Comparison of ENCODE assay signal across 1 cellular context in genomic region chr16:89097528-89097846, GRCh38.
TF ChIP-seq lines count a peak whose summit lies in the region.

No MANE protein-coding gene starts in this region.

TF ChIP-seq in GM23338, 12 proteins besides CTCF, POLR2A, EP300 and RAD21 (continued from another document):
- no peak for TF ChIP-seq ETS1 (IDR thresholded peaks at IDR 0.05)
- TF ChIP-seq ZNF114 (CRISPR knock-in tag; IDR thresholded peaks at IDR 0.05): no peak
- TF ChIP-seq ZNF462 (CRISPR knock-in tag; IDR thresholded peaks at IDR 0.05): no peak
- no peak for TF ChIP-seq STAT1 (IDR thresholded peaks at IDR 0.05; ENCODE audit: unreplicated experiment)
- TF ChIP-seq JUNB (IDR thresholded peaks at IDR 0.05; ENCODE audit: unreplicated experiment): no peak
- TF ChIP-seq NANOG (IDR thresholded peaks at IDR 0.05; ENCODE audit: borderline replicate concordance): no peak
- TF ChIP-seq POLR2AphosphoS5 (IDR thresholded peaks at IDR 0.05; ENCODE audit: low read depth): no peak
- no peak for TF ChIP-seq CREB1 (CRISPR knock-in tag; IDR thresholded peaks at IDR 0.05; ENCODE audit: low read depth)
- no peak for TF ChIP-seq REST (IDR thresholded peaks at IDR 0.05; ENCODE audit: unreplicated experiment)
- TF ChIP-seq EZH2 (IDR thresholded peaks at IDR 0.05; ENCODE audit: low read depth, unreplicated experiment): no peak
